Comparison of ENCODE assay signal across 16 cellular contexts in the genomic region with DNA sequence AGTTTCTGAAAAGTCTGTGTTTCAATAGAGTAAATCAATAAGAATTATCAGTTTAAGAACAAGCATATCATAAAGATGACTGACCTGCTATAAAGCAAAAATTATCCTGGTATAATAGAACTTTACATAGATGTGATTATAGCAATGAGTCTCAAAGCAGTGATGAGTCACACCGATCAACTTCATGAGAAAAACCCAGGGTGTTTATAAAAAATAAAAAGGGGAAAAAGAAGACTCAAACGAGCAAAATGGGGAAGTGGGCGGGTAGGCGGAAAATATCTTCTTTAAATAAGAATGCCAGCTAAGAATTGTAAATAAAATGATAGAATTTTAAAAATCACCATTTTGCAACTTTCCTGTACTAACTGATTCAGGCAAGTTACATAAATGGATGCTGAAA. TPM values are rescaled to one million over a fixed set of nuclear protein-coding genes. Genes with fewer than 3 reads are reported as not detected.
DNase-seq lines count a peak whose midpoint lies in the region; ATAC-seq, FAIRE-seq and TF ChIP-seq lines count a peak whose summit lies in the region.
"Had no signal": no experiment of that assay in that cellular context is flagged by ENCODE, and none has a peak within 500 bp of the region (broad histone marks: within the 10 kb centered on the region; RNA-seq: fewer than 3 reads in every experiment).

No MANE protein-coding gene starts in this region.

- CTCF ChIA-PET in A673 (lab: Charles Lee): no interaction called here

- H3K9me2 ChIP-seq in GM23248 (ENCODE audit: insufficient read depth) (no peaks in the 10 kb centered on the region), OCI-LY1 (ENCODE audit: low read depth, low read length) (no peaks in the 10 kb centered on the region)

- H3K4me3 ChIP-seq in A673 (ENCODE audit: low read depth, low read length, poor library complexity, severe bottlenecking) (no peak overlapping the region), GM23248 (no peak overlapping the region), OCI-LY1 (ENCODE audit: low read depth, low read length, poor library complexity, severe bottlenecking) (no peak overlapping the region), bronchial epithelial cell (ENCODE audit: low read depth, low read length) (no peak overlapping the region), gastrocnemius medialis (no peak overlapping the region), lower leg skin (ENCODE audit: low read depth, poor library complexity, severe bottlenecking) (no peak overlapping the region)
- H3K4me3 ChIP-seq: neural progenitor cell had no signal

- intact Hi-C loops in A673 (cut with micrococcal nuclease; ENCODE audit: unreplicated experiment) (no loop called here), gastrocnemius medialis (cut with DNase I; ENCODE audit: low total_unique reads) (no loop called here), lower leg skin (cut with DNase I; ENCODE audit: low total_unique reads) (no loop called here)

- H3K36me3 ChIP-seq in A673 (ENCODE audit: insufficient read depth, low read length, poor library complexity, severe bottlenecking) (peaks cover 6% of the 10 kb centered on the region), GM23248 (ENCODE audit: low read depth) (no peaks in the 10 kb centered on the region), OCI-LY1 (ENCODE audit: insufficient read depth, low read length) (peaks cover 55% of the 10 kb centered on the region), bronchial epithelial cell (ENCODE audit: control insufficient read depth, insufficient read depth, low read length) (no peaks in the 10 kb centered on the region), gastrocnemius medialis (no peaks in the 10 kb centered on the region)

- TF ChIP-seq POLR2A in gastrocnemius medialis (IDR thresholded peaks at IDR 0.05): no peak
- TF ChIP-seq POLR2A in lower leg skin (IDR thresholded peaks at IDR 0.05): no peak

- no peak overlapping the region for H2AFZ ChIP-seq in GM23248
- H2AFZ ChIP-seq in OCI-LY1 (ENCODE audit: low read length): no peak overlapping the region
- H2AFZ ChIP-seq: neural progenitor cell had no signal

- no peaks in the 10 kb centered on the region for H3K27me3 ChIP-seq in A673 (replicated peaks; ENCODE audit: insufficient read depth, low read depth, low read length, poor library complexity)
- H3K27me3 ChIP-seq in GM23248 (replicated peaks; ENCODE audit: insufficient read depth): no peaks in the 10 kb centered on the region
- H3K27me3 ChIP-seq in OCI-LY1 (ENCODE audit: insufficient read depth, low read length): no peaks in the 10 kb centered on the region
- no peaks in the 10 kb centered on the region for H3K27me3 ChIP-seq in bronchial epithelial cell (ENCODE audit: control insufficient read depth, insufficient read depth, low read length)
- H3K27me3 ChIP-seq in gastrocnemius medialis: no peaks in the 10 kb centered on the region
- H3K27me3 ChIP-seq: neural progenitor cell had no signal

- in situ Hi-C loops in GM23248 (cut with MboI) (no loop called here), gastrocnemius medialis (cut with MboI; ENCODE audit: low sequenced_read_pairs in 4 of 4) (no loop called here)

- H4K20me1 ChIP-seq in GM23248 (ENCODE audit: insufficient read depth): no peaks in the 10 kb centered on the region
- no peaks in the 10 kb centered on the region for H4K20me1 ChIP-seq in OCI-LY1 (ENCODE audit: insufficient read depth, low read length)

- no peak for FAIRE-seq in bronchial epithelial cell (lab: Jason Lieb, UNC)

- TF ChIP-seq CTCF in A673 (conservative IDR thresholded peaks at IDR 0.05; ENCODE audit: low read depth, low read length): no peak
- TF ChIP-seq CTCF in OCI-LY1 (IDR thresholded peaks at IDR 0.05; ENCODE audit: low read length): no peak
- no peak for TF ChIP-seq CTCF in bronchial epithelial cell (IDR thresholded peaks at IDR 0.05; ENCODE audit: insufficient read depth, low read length, severe bottlenecking)
- TF ChIP-seq CTCF in gastrocnemius medialis (IDR thresholded peaks at IDR 0.05 in 4 of 5, conservative IDR thresholded peaks at IDR 0.05 in 1 of 5): no peak
- no peak for TF ChIP-seq CTCF in lower leg skin (IDR thresholded peaks at IDR 0.05)

- H3K27ac ChIP-seq in A673 (ENCODE audit: low read depth, low read length, poor library complexity, severe bottlenecking) (no peak overlapping the region), GM23248 (no peak overlapping the region), OCI-LY1 (ENCODE audit: low read depth, low read length, poor library complexity, severe bottlenecking) (peak overlapping the region; percentile 64), gastrocnemius medialis (no peak overlapping the region)
- H3K27ac ChIP-seq: neural progenitor cell had no signal

- H3K9me3 ChIP-seq in A673 (ENCODE audit: low read depth, low read length, poor library complexity, severe bottlenecking) (no peaks in the 10 kb centered on the region), GM23248 (ENCODE audit: low read depth) (no peaks in the 10 kb centered on the region), OCI-LY1 (ENCODE audit: low read length) (no peaks in the 10 kb centered on the region), gastrocnemius medialis (no peaks in the 10 kb centered on the region)

- DNase-seq in A673 (ENCODE audit: low spot score): peak; percentile 7
- peak; percentile 37 for DNase-seq in GM23248
- peak; percentile 11 for DNase-seq in bronchial epithelial cell (ENCODE audit: low read depth)
- no peak for DNase-seq in stimulated activated naive CD4-positive, alpha-beta T cell treated with Interleukin-2 at 50 U/mL for 16 hours (lab: John Stamatoyannopoulos, UW)
- DNase-seq in gastrocnemius medialis: no peak
- no peak for DNase-seq in lower leg skin (ENCODE audit: low spot score in 2 of 2)
- DNase-seq: activated CD8-positive, alpha-beta memory T cell treated with anti-CD3 and anti-CD28 coated beads, Interleukin-2, amount 50 U/mL, for 48 hours; Calu3; effector memory CD4-positive, alpha-beta T cell; foreskin melanocyte; NCI-H1092; right cardiac atrium; stimulated activated CD4-positive, alpha-beta T cell treated with anti-CD3 and anti-CD28 coated beads, Interleukin-4, amount 100 ng/mL, for 1 hour had no signal

- H3K4me1 ChIP-seq in A673 (ENCODE audit: insufficient read depth, low read length, poor library complexity, severe bottlenecking) (no peaks in the 10 kb centered on the region), GM23248 (ENCODE audit: insufficient read depth) (peaks cover 12% of the 10 kb centered on the region), OCI-LY1 (ENCODE audit: insufficient read depth, low read length, severe bottlenecking) (peaks cover 21% of the 10 kb centered on the region), gastrocnemius medialis (no peaks in the 10 kb centered on the region)
- H3K4me1 ChIP-seq: neural progenitor cell had no signal

- H3K9ac ChIP-seq in GM23248: no peak overlapping the region
- H3K9ac ChIP-seq in OCI-LY1 (ENCODE audit: low read length): peak overlapping the region; percentile 41; the same call in 1 of the 2 replicates
- H3K9ac ChIP-seq: neural progenitor cell had no signal

- no TSS peak for BruUV-seq in A673 (replicated peaks; lab: Mats Ljungman, UMichigan)

- H3F3A ChIP-seq in GM23248 (ENCODE audit: insufficient read depth) (peaks cover 6% of the 10 kb centered on the region; the same call in 1 of the 2 replicates), OCI-LY1 (ENCODE audit: insufficient read depth, low read length) (no peaks in the 10 kb centered on the region)

- WGBS in GM23248 (ENCODE audit: low coverage in 1 of 2, low lambda C conversion rate in 2 of 2, missing lambda C conversion rate in 2 of 2), 2 experiments: 77 to 78% methylated on average over 4 of the region's 4 CpGs
- WGBS in lower leg skin, 2 donors: 74 to 78% methylated on average over 4 of the region's 4 CpGs

- H3K4me2 ChIP-seq in GM23248 (ENCODE audit: unreplicated experiment): no peak overlapping the region
- H3K4me2 ChIP-seq in OCI-LY1 (ENCODE audit: low read length): peak overlapping the region; percentile 21
- H3K4me2 ChIP-seq: neural progenitor cell had no signal

- ATAC-seq in GM18867 (IDR thresholded peaks at IDR 0.05; ENCODE audit: unreplicated experiment) (no peak), gastrocnemius medialis (no peak)
- ATAC-seq: right cardiac atrium had no signal

- no peaks in the 10 kb centered on the region for H3K79me2 ChIP-seq in GM23248 (ENCODE audit: insufficient read depth)
- H3K79me2 ChIP-seq in OCI-LY1 (ENCODE audit: insufficient read depth, low read length): no peaks in the 10 kb centered on the region

- POLR2A ChIA-PET in A673 (lab: Charles Lee; ENCODE audit: low non-redundant PET): no interaction called here

RNA-seq across cellular contexts. Expression of a gene that starts 46.8 kb away (rescaled TPM):
- total RNA-seq in A673 (2021): 30.2 and 35.3 TPM in 2 replicates
- 4.0 and 5.8 TPM in 2 replicates for total RNA-seq in GM23248 (2014; rRNA removed; shearing (Covaris generic))
- polyA plus RNA-seq in GM23248 (2016; fragmentation: Nextera tagmentation; extraction: Ambion mirVana): 1.8 and 2.2 TPM in 2 replicates
- 1.1 and 2.3 TPM in 2 replicates for total RNA-seq in bronchial epithelial cell
- under 1 TPM in 2 of 4 donors, not detected in 2; 0.09 to 0.13 TPM for total RNA-seq in gastrocnemius medialis
- total RNA-seq in lower leg skin: 1 to 10 TPM in 2 of 4 donors, under 1 TPM in 2; 0.80 to 2.4 (median 0.93) TPM

Comparison
In these comparisons a context has a peak if more than half of its experiments do, and no peak if none do; other contexts are left out.
1. DNase-seq: peak in A673 (single experiment), GM23248 (single experiment) and bronchial epithelial cell (single experiment); none in stimulated activated naive CD4-positive, alpha-beta T cell treated with Interleukin-2 at 50 U/mL for 16 hours (single experiment), gastrocnemius medialis (0 of 2) and lower leg skin (0 of 2).